Comparison of ENCODE assay signal across 21 cellular contexts in genomic region chr9:129359871-129360536, GRCh38.
"Had no signal": no experiment of that assay in that cellular context is flagged by ENCODE, and none has a peak within 500 bp of the region (broad histone marks: within the 10 kb centered on the region; RNA-seq: fewer than 3 reads in every experiment).

No MANE protein-coding gene starts in this region.

- DNase-seq: activated CD4-positive, alpha-beta memory T cell treated with anti-CD3 and anti-CD28 coated beads, Interleukin-2, amount 10 ng/mL, durations not matched to agents 7 days and 5 days; activated CD4-positive, alpha-beta T cell treated with anti-CD3 and anti-CD28 coated beads for 48 hours; activated CD4-positive, CD25-positive, alpha-beta regulatory T cell; activated naive CD4-positive, alpha-beta T cell; activated naive CD8-positive, alpha-beta T cell treated with anti-CD3 and anti-CD28 coated beads, Interleukin-2, amount 10 ng/mL, durations not matched to agents 7 days and 5 days; activated T-cell treated with anti-CD3 and anti-CD28 coated beads, Interleukin-2, amount 50 U/mL, for 1 hour; amygdala; central memory CD4-positive, alpha-beta T cell; dorsolateral prefrontal cortex; foreskin melanocyte; glutamatergic neuron; hypothalamus; islet precursor cell; right cardiac atrium; stimulated activated CD4-positive, alpha-beta T cell treated with anti-CD3 and anti-CD28 coated beads, Interleukin-2, amount 100 ng/mL, for 24 hours; stimulated activated naive CD4-positive, alpha-beta T cell treated with Interleukin-2 at 50 U/mL for 16 hours; T-helper 9 cell; thyroid gland had no signal

- H3K36me3 ChIP-seq: prostate gland, thyroid gland had no signal

- H3K27ac ChIP-seq: dorsolateral prefrontal cortex, prostate gland, thyroid gland had no signal

- H3K4me1 ChIP-seq: prostate gland, thyroid gland had no signal

- H3K4me3 ChIP-seq: dorsolateral prefrontal cortex, lung, prostate gland, thyroid gland had no signal

- ATAC-seq: activated T-helper 17 cell treated with anti-CD3 and anti-CD28 coated beads, Interleukin-2, amount 50 U/mL, for 72 hours; right cardiac atrium had no signal

- H3K9me3 ChIP-seq: prostate gland, thyroid gland had no signal

- H3K27me3 ChIP-seq: dorsolateral prefrontal cortex, thyroid gland had no signal
